9 cellular contexts compared by ENCODE assay signal in genomic region chr17:36631022-36631421, GRCh38.
"Had no signal": no experiment of that assay in that cellular context is flagged by ENCODE, and none has a peak within 500 bp of the region (broad histone marks: within the 10 kb centered on the region; RNA-seq: fewer than 3 reads in every experiment).

No MANE protein-coding gene starts in this region.

- H3K4me3 ChIP-seq: GM23248 had no signal

- H3K27ac Mint-ChIP-seq: H9 had no signal

- H3K4me3 Mint-ChIP-seq: H9 had no signal

- H3K4me2 ChIP-seq: KMS-11 had no signal

- H3K27ac ChIP-seq: GM23248, HL-60, KMS-11 had no signal

- FAIRE-seq: H54 had no signal

- H2AFZ ChIP-seq: GM23248 had no signal

- H3K9me3 Mint-ChIP-seq: H9 had no signal

- H3K9ac ChIP-seq: GM23248, KMS-11 had no signal

- DNase-seq: GM23248, GOT3, H9, HCEC 1CT, IMR-90, KBM-7 had no signal
